17 cellular contexts compared by ENCODE assay signal in genomic region chr4:173517781-173518371, GRCh38. TPM values are rescaled to one million over a fixed set of nuclear protein-coding genes. Genes with fewer than 3 reads are reported as not detected.
DNase-seq lines count a peak whose midpoint lies in the region; ATAC-seq and TF ChIP-seq lines count a peak whose summit lies in the region.
"Had no signal": no experiment of that assay in that cellular context is flagged by ENCODE, and none has a peak within 500 bp of the region (broad histone marks: within the 10 kb centered on the region; RNA-seq: fewer than 3 reads in every experiment).

No MANE protein-coding gene starts in this region.

- H3K9ac ChIP-seq in HUES48 (ENCODE audit: low read depth, low read length) (no peak overlapping the region), iPS-15b (ENCODE audit: low read depth, low read length) (no peak overlapping the region), smooth muscle cell (ENCODE audit: low read depth) (peak overlapping the region; percentile 81)

- H3K4me2 ChIP-seq in smooth muscle cell, result peak overlapping the region; percentile 87

- DNase-seq in endothelial cell (ENCODE audit: low spot score) (no peak), smooth muscle cell (lab: John Stamatoyannopoulos, UW; ENCODE audit: unreplicated experiment) (no peak), GM19238 (ENCODE audit: insufficient read length, low spot score) (no peak), occipital lobe (lab: John Stamatoyannopoulos, UW) (no peak), HK-2 (ENCODE audit: unreplicated experiment) (no peak)
- DNase-seq: activated CD8-positive, alpha-beta T cell treated with anti-CD3 and anti-CD28 coated beads, Interleukin-2, amount 10 ng/mL, durations not matched to agents 7 days and 5 days; activated naive CD4-positive, alpha-beta T cell treated with anti-CD3 and anti-CD28 coated beads, Interleukin-2, amount 50 U/mL, for 16 hours; NCI-H510A; RPMI8226; T1000 had no signal

- no peak overlapping the region for H3K27ac ChIP-seq in HUES48 (ENCODE audit: low read depth, low read length)
- peak overlapping the region; percentile 97 for H3K27ac ChIP-seq in smooth muscle cell (ENCODE audit: low read depth)

- H3K9me3 ChIP-seq in HUES48 (ENCODE audit: control insufficient read depth, insufficient read depth, low read length) (no peaks in the 10 kb centered on the region), iPS-15b (ENCODE audit: control insufficient read depth, insufficient read depth, low read length) (no peaks in the 10 kb centered on the region), smooth muscle cell (replicated peaks; ENCODE audit: low read depth) (no peaks in the 10 kb centered on the region)
- H3K9me3 ChIP-seq: HAP-1 had no signal

- peak overlapping the region; percentile 27 for H2AFZ ChIP-seq in smooth muscle cell (ENCODE audit: low read depth)

- no peak for TF ChIP-seq CTCF in endothelial cell (IDR thresholded peaks at IDR 0.05; ENCODE audit: unreplicated experiment)
- TF ChIP-seq CTCF in smooth muscle cell (IDR thresholded peaks at IDR 0.05; ENCODE audit: borderline replicate concordance, insufficient read depth, poor library complexity, severe bottlenecking), result no peak

- peak overlapping the region; percentile 14 for H3K4me3 Mint-ChIP-seq in endothelial cell (ENCODE audit: unreplicated experiment)
- H3K4me3 Mint-ChIP-seq: activated CD8-positive, alpha-beta T cell treated with anti-CD3 and anti-CD28 coated beads, Interleukin-2, amount 10 ng/mL, durations not matched to agents 7 days and 5 days had no signal

- H3K36me3 ChIP-seq in HUES48 (ENCODE audit: control insufficient read depth, insufficient read depth, low read length) (no peaks in the 10 kb centered on the region), iPS-15b (ENCODE audit: control insufficient read depth, insufficient read depth, low read length) (no peaks in the 10 kb centered on the region), smooth muscle cell (ENCODE audit: low read depth) (no peaks in the 10 kb centered on the region)
- H3K36me3 ChIP-seq: HAP-1 had no signal

- peaks cover 52% of the 10 kb centered on the region for H3K27me3 Mint-ChIP-seq in endothelial cell (ENCODE audit: unreplicated experiment)

- peaks cover 48% of the 10 kb centered on the region for H3K4me1 ChIP-seq in HUES48 (ENCODE audit: control insufficient read depth, insufficient read depth, low read length)
- H3K4me1 ChIP-seq in iPS-15b (ENCODE audit: control insufficient read depth, insufficient read depth, low read length), result peaks cover 6% of the 10 kb centered on the region
- H3K4me1 ChIP-seq in smooth muscle cell (ENCODE audit: low read depth), result peaks cover 21% of the 10 kb centered on the region
- H3K4me1 ChIP-seq: HAP-1 had no signal

- 2% methylated on average over 24 of the region's 24 CpGs for WGBS in smooth muscle cell (ENCODE audit: low lambda C conversion rate)

- no peaks in the 10 kb centered on the region for H3K9me3 Mint-ChIP-seq in endothelial cell (ENCODE audit: unreplicated experiment)
- H3K9me3 Mint-ChIP-seq: neural crest cell had no signal

- no peak overlapping the region for H3K27ac Mint-ChIP-seq in endothelial cell (ENCODE audit: unreplicated experiment)
- H3K27ac Mint-ChIP-seq: activated CD8-positive, alpha-beta T cell treated with anti-CD3 and anti-CD28 coated beads, Interleukin-2, amount 10 ng/mL, durations not matched to agents 7 days and 5 days had no signal

- peaks cover 34% of the 10 kb centered on the region for H3K4me1 Mint-ChIP-seq in endothelial cell (ENCODE audit: unreplicated experiment)

- H3F3A ChIP-seq in smooth muscle cell (ENCODE audit: low read depth), result peaks cover 38% of the 10 kb centered on the region

- H3K4me3 ChIP-seq in HUES48 (ENCODE audit: low read depth, low read length) (peak overlapping the region; percentile 29; the same call in 1 of the 2 replicates), iPS-15b (ENCODE audit: low read depth, low read length) (peak overlapping the region; percentile 9), smooth muscle cell (peak overlapping the region; percentile 63)
- H3K4me3 ChIP-seq: HAP-1 had no signal

- H3K27me3 ChIP-seq in HUES48 (ENCODE audit: control insufficient read depth, insufficient read depth, low read length), result peaks cover 100% of the 10 kb centered on the region
- H3K27me3 ChIP-seq in iPS-15b (ENCODE audit: control insufficient read depth, insufficient read depth, low read length), result peaks cover 100% of the 10 kb centered on the region
- H3K27me3 ChIP-seq in smooth muscle cell (ENCODE audit: low read depth), result no peaks in the 10 kb centered on the region

- ATAC-seq in GM19463 (IDR thresholded peaks at IDR 0.05; ENCODE audit: unreplicated experiment), result no peak
- ATAC-seq: activated CD8-positive, alpha-beta T cell treated with anti-CD3 and anti-CD28 coated beads, Interleukin-2, amount 10 ng/mL, durations not matched to agents 7 days and 5 days had no signal

- H4K20me1 ChIP-seq in smooth muscle cell (ENCODE audit: low read depth), result no peaks in the 10 kb centered on the region

- H3K79me2 ChIP-seq in smooth muscle cell (ENCODE audit: low read depth), result peaks cover 62% of the 10 kb centered on the region

- no peaks in the 10 kb centered on the region for H3K36me3 Mint-ChIP-seq in endothelial cell (ENCODE audit: low read depth, unreplicated experiment)

RNA-seq across cellular contexts. Expression of gene HAND2, which starts 12.2 kb away (rescaled TPM):
- 1.5 TPM for total RNA-seq in endothelial cell (ENCODE audit: unreplicated experiment)
- total RNA-seq in smooth muscle cell, result 243 and 265 TPM in 2 replicates
- 287 and 324 TPM in 2 replicates for polyA plus RNA-seq in smooth muscle cell
- not detected for total RNA-seq in occipital lobe
- total RNA-seq: activated CD8-positive, alpha-beta T cell treated with anti-CD3 and anti-CD28 coated beads, Interleukin-2, amount 10 ng/mL, durations not matched to agents 7 days and 5 days; HT-29; kidney epithelial cell; neural crest cell had no signal

Comparison
In these comparisons a context has a peak if more than half of its experiments do, and no peak if none do; other contexts are left out.
1. H3K4me3 ChIP-seq: peak in every context shown above with its lines; median percentile 63 in smooth muscle cell; 29 in HUES48; 9 in iPS-15b.
2. RNA of gene HAND2, which starts 12.2 kb away (total RNA-seq): 243 to 265 TPM in smooth muscle cell; 1.5 TPM in endothelial cell (single experiment) and not detected in occipital lobe (single experiment); every median in the first group is over 10 times any median in the second.